23 cellular contexts compared by ENCODE assay signal in genomic region chr3:126873416-126873815, GRCh38.
"Had no signal": no experiment of that assay in that cellular context is flagged by ENCODE, and none has a peak within 500 bp of the region (broad histone marks: within the 10 kb centered on the region; RNA-seq: fewer than 3 reads in every experiment).

No MANE protein-coding gene starts in this region.

- ATAC-seq: left ventricle myocardium superior; lower lobe of right lung; natural killer cell; stimulated activated memory B cell treated with anti-CD40 and anti-IgM and Interleukin-4, amounts not matched to agents 10 μg/mL and 1 μg/mL and 100 μg/mL, for 72 hours; stimulated activated naive CD8-positive, alpha-beta T cell treated with anti-CD3 and anti-CD28 coated beads, Interleukin-15, Interleukin-2, amounts not matched to agents 100 U/mL and 50 U/mL, for 24 hours had no signal

- H3K9me3 ChIP-seq: esophagus squamous epithelium, lower lobe of right lung, right atrium auricular region, sigmoid colon, spleen, testis, tibial nerve, upper lobe of left lung had no signal

- H3K27ac ChIP-seq: coronary artery, esophagus squamous epithelium, lower lobe of right lung, parathyroid adenoma, right atrium auricular region, sigmoid colon, spleen, testis, tibial nerve, upper lobe of left lung had no signal

- H3K4me3 ChIP-seq: coronary artery, esophagus squamous epithelium, lower lobe of right lung, right atrium auricular region, sigmoid colon, spleen, testis, tibial nerve, upper lobe of left lung had no signal

- H3K4me1 ChIP-seq: esophagus squamous epithelium, lower lobe of right lung, parathyroid adenoma, right atrium auricular region, sigmoid colon, tibial nerve, upper lobe of left lung had no signal

- H3K27me3 ChIP-seq: esophagus squamous epithelium, right atrium auricular region, sigmoid colon, spleen, testis, tibial nerve, upper lobe of left lung had no signal

- DNase-seq: dermis blood vessel endothelial cell; effector memory CD4-positive, alpha-beta T cell; esophagus squamous epithelium; foreskin melanocyte; hypothalamus; immature natural killer cell; islet precursor cell; kidney glomerular epithelial cell; left ventricle myocardium superior; lower lobe of right lung; natural killer cell; sigmoid colon; spleen; stimulated activated CD4-positive, alpha-beta T cell treated with anti-CD3 and anti-CD28 coated beads, Interleukin-4, amount 100 ng/mL, for 4 hours; stimulated activated naive CD8-positive, alpha-beta T cell treated with anti-CD3 and anti-CD28 coated beads, Interleukin-15, Interleukin-2, amounts not matched to agents 100 U/mL and 50 U/mL, for 24 hours; substantia nigra; testis; upper lobe of left lung had no signal

- H3K36me3 ChIP-seq: esophagus squamous epithelium, lower lobe of right lung, right atrium auricular region, sigmoid colon, upper lobe of left lung had no signal
